8 cellular contexts compared by ENCODE assay signal in the genomic region with DNA sequence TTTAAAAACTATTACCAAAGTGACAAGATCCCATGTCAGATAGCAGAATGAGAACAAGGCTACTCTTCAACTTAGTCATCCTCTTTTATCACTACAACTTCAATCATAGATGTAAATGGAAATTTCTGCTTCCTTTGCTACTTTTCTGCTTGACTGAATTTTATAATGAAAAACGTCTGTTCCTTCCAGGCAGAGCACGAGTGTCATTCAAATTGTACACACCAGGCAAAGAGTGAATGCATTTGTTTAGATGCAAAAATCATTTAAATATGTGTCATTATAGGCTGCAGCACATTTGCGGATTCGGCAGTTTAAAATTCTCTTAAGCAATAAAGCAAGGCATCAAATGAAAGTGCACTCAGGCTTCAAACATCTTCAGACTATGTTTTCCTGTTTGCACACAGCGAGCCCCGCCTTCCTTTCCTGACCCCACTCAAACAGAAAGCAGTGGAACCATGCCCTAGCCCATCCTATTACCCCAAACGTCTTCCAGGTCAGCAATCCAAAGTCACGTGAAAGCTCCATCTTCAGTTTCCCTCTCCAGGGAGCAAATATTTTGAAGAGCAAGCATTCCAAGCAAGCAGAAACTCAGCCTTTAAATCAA.
A peak's percentile ranks its signal among the peaks of the same experiment; 100 is the strongest.
DNase-seq lines count a peak whose midpoint lies in the region; ATAC-seq and TF ChIP-seq lines count a peak whose summit lies in the region.

No MANE protein-coding gene starts in this region.

- H3K4me1 ChIP-seq in vagina = peaks cover 24% of the 10 kb centered on the region

- peak; percentile 60 for ATAC-seq in activated CD8-positive, alpha-beta memory T cell treated with anti-CD3 and anti-CD28 coated beads, Interleukin-2, amount 10 ng/mL, durations not matched to agents 7 days and 5 days
- peak; percentile 88 for ATAC-seq in activated naive CD8-positive, alpha-beta T cell treated with anti-CD3 and anti-CD28 coated beads, Interleukin-2, amount 10 ng/mL, durations not matched to agents 7 days and 5 days (ENCODE audit: low read depth)

- H3K27ac Mint-ChIP-seq in activated CD8-positive, alpha-beta memory T cell treated with anti-CD3 and anti-CD28 coated beads, Interleukin-2, amount 10 ng/mL, durations not matched to agents 7 days and 5 days = peak overlapping the region; percentile 27
- H3K27ac Mint-ChIP-seq in activated naive CD8-positive, alpha-beta T cell treated with anti-CD3 and anti-CD28 coated beads, Interleukin-2, amount 10 ng/mL, durations not matched to agents 7 days and 5 days = peak overlapping the region; percentile 86

- no peaks in the 10 kb centered on the region for H3K9me3 ChIP-seq in vagina

- H3K27me3 ChIP-seq in vagina = no peaks in the 10 kb centered on the region

- peaks cover 13% of the 10 kb centered on the region for H3K4me1 Mint-ChIP-seq in activated CD8-positive, alpha-beta memory T cell treated with anti-CD3 and anti-CD28 coated beads, Interleukin-2, amount 10 ng/mL, durations not matched to agents 7 days and 5 days
- peaks cover 25% of the 10 kb centered on the region for H3K4me1 Mint-ChIP-seq in activated naive CD8-positive, alpha-beta T cell treated with anti-CD3 and anti-CD28 coated beads, Interleukin-2, amount 10 ng/mL, durations not matched to agents 7 days and 5 days

- peak overlapping the region; percentile 64 for H3K4me3 Mint-ChIP-seq in activated CD8-positive, alpha-beta memory T cell treated with anti-CD3 and anti-CD28 coated beads, Interleukin-2, amount 10 ng/mL, durations not matched to agents 7 days and 5 days
- peak overlapping the region; percentile 81 for H3K4me3 Mint-ChIP-seq in activated naive CD8-positive, alpha-beta T cell treated with anti-CD3 and anti-CD28 coated beads, Interleukin-2, amount 10 ng/mL, durations not matched to agents 7 days and 5 days

- H3K36me3 Mint-ChIP-seq in activated CD8-positive, alpha-beta memory T cell treated with anti-CD3 and anti-CD28 coated beads, Interleukin-2, amount 10 ng/mL, durations not matched to agents 7 days and 5 days = no peaks in the 10 kb centered on the region
- H3K36me3 Mint-ChIP-seq in activated naive CD8-positive, alpha-beta T cell treated with anti-CD3 and anti-CD28 coated beads, Interleukin-2, amount 10 ng/mL, durations not matched to agents 7 days and 5 days = no peaks in the 10 kb centered on the region

- TF ChIP-seq POLR2A in vagina (IDR thresholded peaks at IDR 0.05) = no peak

- peak overlapping the region; percentile 3 to 18 for H3K4me3 ChIP-seq in vagina

- H3K36me3 ChIP-seq in vagina = no peaks in the 10 kb centered on the region

- intact Hi-C loops in vagina (cut with DNase I) = no loop called here

- no peak for TF ChIP-seq CTCF in vagina (IDR thresholded peaks at IDR 0.05)

- no peaks in the 10 kb centered on the region for H3K9me3 Mint-ChIP-seq in activated CD8-positive, alpha-beta memory T cell treated with anti-CD3 and anti-CD28 coated beads, Interleukin-2, amount 10 ng/mL, durations not matched to agents 7 days and 5 days (ENCODE audit: low read depth)
- H3K9me3 Mint-ChIP-seq in activated naive CD8-positive, alpha-beta T cell treated with anti-CD3 and anti-CD28 coated beads, Interleukin-2, amount 10 ng/mL, durations not matched to agents 7 days and 5 days = no peaks in the 10 kb centered on the region

- no peaks in the 10 kb centered on the region for H3K27me3 Mint-ChIP-seq in activated CD8-positive, alpha-beta memory T cell treated with anti-CD3 and anti-CD28 coated beads, Interleukin-2, amount 10 ng/mL, durations not matched to agents 7 days and 5 days
- no peaks in the 10 kb centered on the region for H3K27me3 Mint-ChIP-seq in activated naive CD8-positive, alpha-beta T cell treated with anti-CD3 and anti-CD28 coated beads, Interleukin-2, amount 10 ng/mL, durations not matched to agents 7 days and 5 days

- no peak for DNase-seq in activated CD8-positive, alpha-beta memory T cell treated with anti-CD3 and anti-CD28 coated beads, Interleukin-2, amount 10 ng/mL, durations not matched to agents 7 days and 5 days
- DNase-seq in activated CD8-positive, alpha-beta memory T cell treated with anti-CD3 and anti-CD28 coated beads for 24 hours = no peak
- DNase-seq in NAMALWA (ENCODE audit: low spot score) = peak; percentile 59
- peak; percentile 38 for DNase-seq in activated naive CD8-positive, alpha-beta T cell treated with anti-CD3 and anti-CD28 coated beads, Interleukin-2, amount 10 ng/mL, durations not matched to agents 7 days and 5 days
- peak; percentile 42 for DNase-seq in left kidney (ENCODE audit: low read depth, low spot score)
- DNase-seq in vagina (ENCODE audit: extremely low spot score in 2 of 2) = no peak
- no peak for DNase-seq in NCI-H146 treated with DMSO at 0.1 percent for 48 hours (lab: John Stamatoyannopoulos, UW; ENCODE audit: unreplicated experiment)
- no peak for DNase-seq in NCI-H2107 (lab: John Stamatoyannopoulos, UW)

- CTCF ChIA-PET in activated CD8-positive, alpha-beta memory T cell treated with anti-CD3 and anti-CD28 coated beads, Interleukin-2, amount 10 ng/mL, durations not matched to agents 7 days and 5 days (lab: Charles Lee) = no interaction called here

- POLR2A ChIA-PET in activated naive CD8-positive, alpha-beta T cell treated with anti-CD3 and anti-CD28 coated beads, Interleukin-2, amount 10 ng/mL, durations not matched to agents 7 days and 5 days (lab: Charles Lee) = no interaction called here

- peak overlapping the region; percentile 49 for H3K27ac ChIP-seq in vagina

Comparison
In these comparisons a context has a peak if more than half of its experiments do, and no peak if none do; other contexts are left out.
1. DNase-seq: peak in NAMALWA (single experiment), activated naive CD8-positive, alpha-beta T cell treated with anti-CD3 and anti-CD28 coated beads, Interleukin-2, amount 10 ng/mL, durations not matched to agents 7 days and 5 days (single experiment) and left kidney (single experiment); none in activated CD8-positive, alpha-beta memory T cell treated with anti-CD3 and anti-CD28 coated beads, Interleukin-2, amount 10 ng/mL, durations not matched to agents 7 days and 5 days (single experiment), activated CD8-positive, alpha-beta memory T cell treated with anti-CD3 and anti-CD28 coated beads for 24 hours (single experiment), vagina (0 of 2), NCI-H146 treated with DMSO at 0.1 percent for 48 hours (single experiment) and NCI-H2107 (single experiment).